ENCODE assay signal across 15 cellular contexts in the genomic region with DNA sequence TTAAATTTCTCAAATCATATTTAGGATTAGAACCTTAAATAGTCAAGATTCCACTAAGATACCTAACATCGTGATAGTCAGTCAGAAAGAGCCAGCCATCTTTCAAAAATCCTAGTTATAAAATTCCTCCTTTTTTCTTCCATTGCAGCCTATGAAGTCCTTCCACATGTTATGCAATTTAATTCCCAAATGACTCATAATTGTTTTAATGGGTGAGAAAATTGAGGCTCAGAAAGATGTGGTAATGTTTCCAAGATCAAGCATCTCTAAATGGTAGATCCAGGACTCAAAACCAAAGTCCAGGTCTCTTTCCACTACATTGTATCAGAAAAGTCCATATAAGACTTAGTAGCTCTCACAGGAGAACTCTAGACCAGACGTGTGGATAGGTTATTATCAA. TPM values are rescaled to one million over a fixed set of nuclear protein-coding genes. Genes with fewer than 3 reads are reported as not detected.
DNase-seq lines count a peak whose midpoint lies in the region; ATAC-seq, FAIRE-seq and TF ChIP-seq lines count a peak whose summit lies in the region.
"Had no signal": no experiment of that assay in that cellular context is flagged by ENCODE, and none has a peak within 500 bp of the region (broad histone marks: within the 10 kb centered on the region; RNA-seq: fewer than 3 reads in every experiment).

No MANE protein-coding gene starts in this region.

- CTCF ChIA-PET in MCF 10A (lab: Yijun Ruan, JAX) = no interaction called here

- intact Hi-C loops in MCF 10A (cut with micrococcal nuclease) (no loop called here), breast epithelium (cut with DNase I; ENCODE audit: low total_unique reads) (no loop called here), kidney (cut with DNase I) (no loop called here)

- H3K9ac ChIP-seq in adipocyte (ENCODE audit: low read length) (no peak overlapping the region), kidney (ENCODE audit: low read length in 2 of 2) (no peak overlapping the region)

- no peak overlapping the region for H3K27ac Mint-ChIP-seq in MCF 10A (ENCODE audit: low read depth, unreplicated experiment)

- H3K4me1 Mint-ChIP-seq in MCF 10A (ENCODE audit: insufficient read depth, unreplicated experiment) = peaks cover 12% of the 10 kb centered on the region

- peaks cover 4% of the 10 kb centered on the region for H3K36me3 Mint-ChIP-seq in MCF 10A (ENCODE audit: insufficient read depth, unreplicated experiment)

- H3K27me3 Mint-ChIP-seq in MCF 10A (ENCODE audit: insufficient read depth, unreplicated experiment) = no peaks in the 10 kb centered on the region

- no peaks in the 10 kb centered on the region for H3K27me3 ChIP-seq in breast epithelium
- H3K27me3 ChIP-seq in adipocyte (replicated peaks; ENCODE audit: control insufficient read depth, insufficient read depth, low read length) = no peaks in the 10 kb centered on the region

- peaks cover 16% of the 10 kb centered on the region for H3K9me3 Mint-ChIP-seq in MCF 10A (ENCODE audit: unreplicated experiment)

- no peak for TF ChIP-seq CTCF in MCF 10A (IDR thresholded peaks at IDR 0.05; ENCODE audit: unreplicated experiment)
- TF ChIP-seq CTCF in breast epithelium (IDR thresholded peaks at IDR 0.05) = no peak
- no peak for TF ChIP-seq CTCF in fibroblast of pulmonary artery (IDR thresholded peaks at IDR 0.05; ENCODE audit: low read length, missing control alignments)
- no peak for TF ChIP-seq CTCF in kidney (IDR thresholded peaks at IDR 0.05; ENCODE audit: borderline replicate concordance, extremely low read depth, insufficient read depth)

- H3K27ac ChIP-seq in breast epithelium = no peak overlapping the region
- H3K27ac ChIP-seq in kidney (ENCODE audit: low read depth in 2 of 2, low read length in 2 of 2) = no peak overlapping the region
- H3K27ac ChIP-seq: 22Rv1, C4-2B had no signal

- no TSS peak for BruUV-seq in MCF 10A (replicated peaks; lab: Mats Ljungman, UMichigan)

- H3K4me3 Mint-ChIP-seq in MCF 10A (ENCODE audit: unreplicated experiment) = no peak overlapping the region

- FAIRE-seq in kidney (lab: Jason Lieb, UNC) = no peak
- FAIRE-seq: K562 had no signal

- no peaks in the 10 kb centered on the region for H3K4me1 ChIP-seq in breast epithelium
- H3K4me1 ChIP-seq in adipocyte (ENCODE audit: control insufficient read depth, insufficient read depth, low read length) = no peaks in the 10 kb centered on the region
- H3K4me1 ChIP-seq in kidney (ENCODE audit: control insufficient read depth in 1 of 2, insufficient read depth in 1 of 2, low read depth in 1 of 2, low read length in 2 of 2) = no peaks in the 10 kb centered on the region

- POLR2A ChIA-PET in MCF 10A (lab: Yijun Ruan, JAX) = no interaction called here

- H3K9me3 ChIP-seq in breast epithelium (no peaks in the 10 kb centered on the region), adipocyte (ENCODE audit: control insufficient read depth, low read length) (peaks cover 3% of the 10 kb centered on the region), kidney (ENCODE audit: control insufficient read depth in 1 of 2, low read length in 2 of 2) (no peaks in the 10 kb centered on the region)

- TF ChIP-seq POLR2A in breast epithelium (IDR thresholded peaks at IDR 0.05) = no peak

- no peak overlapping the region for H3K4me3 ChIP-seq in breast epithelium
- H3K4me3 ChIP-seq in adipocyte (ENCODE audit: low read length) = no peak overlapping the region
- H3K4me3 ChIP-seq in fibroblast of pulmonary artery (replicated peaks; ENCODE audit: low read depth, low read length) = no peak overlapping the region
- H3K4me3 ChIP-seq in kidney (ENCODE audit: low read length in 2 of 2) = no peak overlapping the region
- H3K4me3 ChIP-seq: K562 had no signal

- DNase-seq in MCF 10A (ENCODE audit: unreplicated experiment) (peak; percentile 41), breast epithelium (ENCODE audit: low spot score in 2 of 2) (no peak), adipocyte (ENCODE audit: low read depth) (peak; percentile 3), fibroblast of pulmonary artery (ENCODE audit: low read depth) (peak; percentile 35), kidney (no peak), HCEC 1CT (no peak), Ammon's horn (ENCODE audit: low spot score) (no peak)
- DNase-seq: NCI-H1092, NCI-H146, NCI-H2081, NCI-H748 treated with DMSO at 0.1 percent for 48 hours had no signal

- peaks cover 4% of the 10 kb centered on the region for H3K36me3 ChIP-seq in breast epithelium
- H3K36me3 ChIP-seq in adipocyte (ENCODE audit: control insufficient read depth, insufficient read depth, low read length, severe bottlenecking) = peaks cover 10% of the 10 kb centered on the region
- H3K36me3 ChIP-seq in kidney (ENCODE audit: control insufficient read depth in 1 of 2, insufficient read depth in 2 of 2, low read length in 2 of 2) = peaks cover 0 to under 1% of the 10 kb centered on the region in 2 donors

- no peak for ATAC-seq in HG03196 (IDR thresholded peaks at IDR 0.05; ENCODE audit: unreplicated experiment)
- ATAC-seq: K562 had no signal

RNA-seq across cellular contexts. Expression of gene CFAP44, which starts 9.5 kb away (rescaled TPM):
- total RNA-seq in MCF 10A (2022) = 4.0 and 6.7 TPM in 2 replicates
- 10 to 100 TPM in 2 of 3 donors, 1 to 10 TPM in 1; 6.6 to 28.4 (median 23.6) TPM for total RNA-seq in breast epithelium
- total RNA-seq in kidney = 11.0 TPM
- 2.8 TPM for polyA plus RNA-seq in kidney (ENCODE audit: insufficient read depth, low read depth, low replicate concordance)

Comparison
In these comparisons a context has a peak if more than half of its experiments do, and no peak if none do; other contexts are left out.
1. DNase-seq: peak in MCF 10A (single experiment), adipocyte (single experiment) and fibroblast of pulmonary artery (single experiment); none in breast epithelium (0 of 2), kidney (single experiment), HCEC 1CT (single experiment) and Ammon's horn (single experiment).